ENCODE assay signal across 2 cellular contexts in genomic region chr7:2501947-2502646, GRCh38.
TF ChIP-seq lines count a peak whose summit lies in the region.

No MANE protein-coding gene starts in this region.

TF ChIP-seq in HepG2, 621 proteins besides CTCF, POLR2A, EP300 and RAD21:
- TF ChIP-seq ZHX1 (CRISPR knock-in tag; IDR thresholded peaks at IDR 0.05; ENCODE audit: low read depth) = no peak
- TF ChIP-seq ZNF629 (CRISPR knock-in tag; conservative IDR thresholded peaks at IDR 0.05) = peak; percentile 69

TF ChIP-seq in GM12878, 131 proteins besides CTCF, POLR2A, EP300 and RAD21:
- TF ChIP-seq BRCA1 (IDR thresholded peaks at IDR 0.05; ENCODE audit: low read depth, low read length) = no peak
- no peak for TF ChIP-seq IRF5 (IDR thresholded peaks at IDR 0.05; ENCODE audit: borderline replicate concordance)
- TF ChIP-seq RUNX3 (IDR thresholded peaks at IDR 0.05; ENCODE audit: low read length) = no peak
- no peak for TF ChIP-seq E4F1 (IDR thresholded peaks at IDR 0.05; ENCODE audit: borderline replicate concordance, partially characterized antibody)
- TF ChIP-seq ESRRA (IDR thresholded peaks at IDR 0.05; ENCODE audit: low read length) = no peak
- TF ChIP-seq SUZ12 (IDR thresholded peaks at IDR 0.05; ENCODE audit: unreplicated experiment) = no peak
- no peak for TF ChIP-seq IKZF2 (IDR thresholded peaks at IDR 0.05)
- no peak for TF ChIP-seq CREB1 (IDR thresholded peaks at IDR 0.05; ENCODE audit: low read depth)
